Comparison of ENCODE assay signal across 7 cellular contexts in genomic region chr2:71751590-71751989, GRCh38.
"Had no signal": no experiment of that assay in that cellular context is flagged by ENCODE, and none has a peak within 500 bp of the region (broad histone marks: within the 10 kb centered on the region; RNA-seq: fewer than 3 reads in every experiment).

No MANE protein-coding gene starts in this region.

- FAIRE-seq: G401.6, GM12878, GM12891, GM12892, GM18507, GM19239 had no signal

- DNase-seq: GF-D8 had no signal

- ATAC-seq: GM12878 had no signal

- H3K4me3 ChIP-seq: GM12878 had no signal
